Comparison of ENCODE assay signal across 22 cellular contexts in genomic region chr12:56260380-56260779, GRCh38. TPM values are rescaled to one million over a fixed set of nuclear protein-coding genes. Genes with fewer than 3 reads are reported as not detected.
A peak's percentile ranks its signal among the peaks of the same experiment; 100 is the strongest.
DNase-seq lines count a peak whose midpoint lies in the region; ATAC-seq, FAIRE-seq and TF ChIP-seq lines count a peak whose summit lies in the region.
"Had no signal": no experiment of that assay in that cellular context is flagged by ENCODE, and none has a peak within 500 bp of the region (broad histone marks: within the 10 kb centered on the region; RNA-seq: fewer than 3 reads in every experiment).

No MANE protein-coding gene starts in this region.

- peaks cover 10% of the 10 kb centered on the region for H3K79me2 ChIP-seq in HepG2 (ENCODE audit: insufficient read depth, low read length)

- TF ChIP-seq RAD21 in HepG2 (CRISPR knock-in tag; IDR thresholded peaks at IDR 0.05), result no peak

- no peaks in the 10 kb centered on the region for H3K27me3 Mint-ChIP-seq in T-helper 2 cell treated with Interferon-gamma antibody and Interleukin-4, amounts not matched to agents 5 μg/mL and 100 μg/mL, for 36 hours (ENCODE audit: low read depth)
- peaks cover 1 to 8% (median 2%) of the 10 kb centered on the region in 3 donors for H3K27me3 Mint-ChIP-seq in immature natural killer cell (ENCODE audit: low read depth in 3 of 3)
- H3K27me3 Mint-ChIP-seq: CD4-positive, alpha-beta memory T cell had no signal

- H3K9me3 ChIP-seq in psoas muscle (no peaks in the 10 kb centered on the region), right cardiac atrium (ENCODE audit: control insufficient read depth, low read length) (no peaks in the 10 kb centered on the region), HepG2 (ENCODE audit: low read length) (no peaks in the 10 kb centered on the region)
- H3K9me3 ChIP-seq: BE2C had no signal

- no peak for FAIRE-seq in HepG2 (lab: Jason Lieb, UNC)
- FAIRE-seq: D721Med, G401.6, HTR-8/SVneo had no signal

- H3K9me3 Mint-ChIP-seq in T-helper 2 cell treated with Interferon-gamma antibody and Interleukin-4, amounts not matched to agents 5 μg/mL and 100 μg/mL, for 36 hours, result no peaks in the 10 kb centered on the region
- no peaks in the 10 kb centered on the region for H3K9me3 Mint-ChIP-seq in immature natural killer cell
- H3K9me3 Mint-ChIP-seq: CD4-positive, alpha-beta memory T cell had no signal

- no peak overlapping the region for H2AFZ ChIP-seq in HepG2 (ENCODE audit: low read length)
- H2AFZ ChIP-seq: PC-9 had no signal

- H3K36me3 ChIP-seq in psoas muscle (ENCODE audit: insufficient read depth in 1 of 2, low read depth in 1 of 2) (peaks cover 3 to 16% of the 10 kb centered on the region in 2 donors), HepG2 (replicated peaks in 1 of 2; ENCODE audit: control insufficient read depth in 1 of 2, insufficient read depth in 2 of 2, low read length in 2 of 2) (peaks cover 2 to 6% of the 10 kb centered on the region in 2 experiments; a peak in 4 of 5 replicates)

- in situ Hi-C loops in HepG2 (cut with HindIII; ENCODE audit: extremely low pct_ligation_motif_present, low pct_unique_long_range_greater_than_20kb), result no loop called here

- whole genome bisulfite sequencing in psoas muscle, 3 donors, result 41 to 68% (median 54%) methylated on average over 8 of the region's 8 CpGs
- 95% methylated on average over 8 of the region's 8 CpGs for WGBS in right cardiac atrium
- WGBS in HepG2 (ENCODE audit: low lambda C conversion rate), result 71% methylated on average over 8 of the region's 8 CpGs

- CTCF ChIA-PET in RWPE1 (lab: Yijun Ruan, JAX), result interaction anchor here (0.7 kb wide), 1 partner anchor 38 kb away, joined by 3 read pairs; the partner anchor contains the start of gene RNF41
- CTCF ChIA-PET in HepG2 (lab: Yijun Ruan, JAX; ENCODE audit: low intra/inter-chr PET ratio, low total read pairs), result no interaction called here

- no peak for TF ChIP-seq POLR2A in HepG2 (IDR thresholded peaks at IDR 0.05; ENCODE audit: insufficient read depth in 1 of 2, low read depth in 2 of 2, low read length in 2 of 2)

- POLR2A ChIA-PET in RWPE1 (lab: Yijun Ruan, JAX; ENCODE audit: low non-redundant PET) (interaction anchor here (0.6 kb wide), 1 partner anchor 113 kb away, joined by 7 read pairs; no protein-coding TSS in a partner anchor), HepG2 (lab: Yijun Ruan, JAX) (interaction anchor here (1.0 kb wide), 1 partner anchor 9 kb away, joined by 5 read pairs; no protein-coding TSS in a partner anchor)

- H3K27ac ChIP-seq in RWPE1 (peak overlapping the region; percentile 60), psoas muscle (peak overlapping the region; percentile 83), right cardiac atrium (ENCODE audit: low read length) (no peak overlapping the region), HepG2 (ENCODE audit: extremely low read length, insufficient read depth, low read length) (no peak overlapping the region)
- H3K27ac ChIP-seq: HL-60, PC-9 had no signal

- no peak overlapping the region for H3K9ac ChIP-seq in HepG2 (ENCODE audit: insufficient read depth, low read depth, low read length)
- H3K9ac ChIP-seq: GM23248 had no signal

- H4K20me1 ChIP-seq in HepG2 (ENCODE audit: insufficient read depth, low read length), result no peaks in the 10 kb centered on the region

- BruUV-seq in HepG2 (replicated peaks; lab: Mats Ljungman, UMichigan), result no TSS peak

- peaks cover 39% of the 10 kb centered on the region for H3K4me1 ChIP-seq in psoas muscle
- peaks cover 12% of the 10 kb centered on the region for H3K4me1 ChIP-seq in right cardiac atrium (ENCODE audit: control insufficient read depth, insufficient read depth, low read length)
- H3K4me1 ChIP-seq in HepG2 (ENCODE audit: insufficient read depth, low read length), result peaks cover 34% of the 10 kb centered on the region

- H3K4me3 ChIP-seq in psoas muscle, result peak overlapping the region; percentile 2
- no peak overlapping the region for H3K4me3 ChIP-seq in right cardiac atrium (ENCODE audit: low read length)
- no peak overlapping the region for H3K4me3 ChIP-seq in HepG2 (replicated peaks in 1 of 3; ENCODE audit: insufficient read depth in 1 of 3, low read depth in 2 of 3, low read length in 3 of 3)
- H3K4me3 ChIP-seq: GM23248, PC-9 had no signal

- DNase-seq in T-helper 2 cell treated with Interferon-gamma antibody and Interleukin-4, amounts not matched to agents 5 μg/mL and 100 μg/mL, for 36 hours (ENCODE audit: low spot score), result no peak
- DNase-seq in T-helper 2 cell, result no peak
- no peak for DNase-seq in RWPE1 (ENCODE audit: low spot score)
- DNase-seq in immature natural killer cell, result no peak
- DNase-seq in psoas muscle, result no peak
- DNase-seq in NCI-H1105 treated with DMSO at 0.1 percent for 48 hours (lab: John Stamatoyannopoulos, UW), result no peak
- no peak for DNase-seq in right cardiac atrium
- no peak for DNase-seq in HepG2 (ENCODE audit: low spot score)
- DNase-seq: BE2C; CD4-positive, alpha-beta memory T cell; DND-41; GM23248; HCEC 1CT; NCI-H1417; NCI-H1930; NCI-H446 treated with DMSO at 0.1 percent for 48 hours; NCI-H748 treated with DMSO at 0.1 percent for 48 hours; PC-9 had no signal

- TF ChIP-seq EP300 in HepG2 (IDR thresholded peaks at IDR 0.05; ENCODE audit: low read depth in 2 of 2, low read length in 2 of 2) (no peak), HepG2 (CRISPR knock-in tag; IDR thresholded peaks at IDR 0.05; ENCODE audit: borderline replicate concordance) (no peak)

- H3K4me2 ChIP-seq in HepG2 (ENCODE audit: low read depth, low read length), result no peak overlapping the region
- H3K4me2 ChIP-seq: PC-9 had no signal

- peak overlapping the region; percentile 6 for H3K4me3 Mint-ChIP-seq in T-helper 2 cell treated with Interferon-gamma antibody and Interleukin-4, amounts not matched to agents 5 μg/mL and 100 μg/mL, for 36 hours
- H3K4me3 Mint-ChIP-seq in immature natural killer cell, result peak overlapping the region in 4 of 5 donors; percentile 12 to 64 (median 52)

- H3K27me3 ChIP-seq in psoas muscle (ENCODE audit: insufficient read depth in 3 of 3, low read length in 2 of 3) (no peaks in the 10 kb centered on the region), right cardiac atrium (ENCODE audit: control insufficient read depth, insufficient read depth) (no peaks in the 10 kb centered on the region), HepG2 (ENCODE audit: control insufficient read depth in 1 of 2, insufficient read depth in 2 of 2, low read length in 2 of 2) (no peaks in the 10 kb centered on the region)
- H3K27me3 ChIP-seq: BE2C had no signal

- H3K4me1 Mint-ChIP-seq in T-helper 2 cell treated with Interferon-gamma antibody and Interleukin-4, amounts not matched to agents 5 μg/mL and 100 μg/mL, for 36 hours (ENCODE audit: low read depth), result peaks cover 10% of the 10 kb centered on the region
- peaks cover 22 to 23% of the 10 kb centered on the region in 2 donors for H3K4me1 Mint-ChIP-seq in immature natural killer cell

- peaks cover 3% of the 10 kb centered on the region for H3K36me3 Mint-ChIP-seq in T-helper 2 cell treated with Interferon-gamma antibody and Interleukin-4, amounts not matched to agents 5 μg/mL and 100 μg/mL, for 36 hours (ENCODE audit: low read depth)
- peaks cover 0 to 4% (median 4%) of the 10 kb centered on the region in 3 donors for H3K36me3 Mint-ChIP-seq in immature natural killer cell

- intact Hi-C loops in psoas muscle (cut with DNase I) (no loop called here), right cardiac atrium (cut with DNase I) (no loop called here), HepG2 (cut with micrococcal nuclease; ENCODE audit: unreplicated experiment) (no loop called here)

- no peak overlapping the region for H3K27ac Mint-ChIP-seq in T-helper 2 cell treated with Interferon-gamma antibody and Interleukin-4, amounts not matched to agents 5 μg/mL and 100 μg/mL, for 36 hours
- no peak overlapping the region for H3K27ac Mint-ChIP-seq in immature natural killer cell

- ATAC-seq in psoas muscle (no peak), right cardiac atrium (no peak), HepG2 (no peak)

- TF ChIP-seq CTCF in RWPE1 (conservative IDR thresholded peaks at IDR 0.05; ENCODE audit: low read depth), result no peak
- TF ChIP-seq CTCF in psoas muscle (IDR thresholded peaks at IDR 0.05), result no peak
- TF ChIP-seq CTCF in HepG2 (CRISPR knock-in tag; IDR thresholded peaks at IDR 0.05), result no peak

RNA-seq across cellular contexts. Expression of gene ANKRD52, which starts 2.2 kb away (rescaled TPM):
- polyA plus RNA-seq in immature natural killer cell, result 10 to 100 TPM in 1 of 3 donors, 1 to 10 TPM in 2; 3.2 to 23.3 (median 3.7) TPM
- total RNA-seq in psoas muscle, result 10 to 100 TPM; 14.2 to 37.5 (median 21.5) TPM
- polyA plus RNA-seq in psoas muscle, result 10 to 100 TPM in 1 of 3 donors, 1 to 10 TPM in 2; 5.7 to 33.6 (median 6.5) TPM
- total RNA-seq in right cardiac atrium, result 10 to 100 TPM; 22.8 to 30.7 (median 25.6) TPM
- 13.4 TPM for polyA plus RNA-seq in right cardiac atrium
- total RNA-seq in HepG2 (2016; rRNA removed; fragmentation: Illumina TruSeq; extraction: Trizol), result 7.8 and 22.0 TPM in 2 replicates
- 1.1 and 2.9 TPM in 2 replicates for total RNA-seq in HepG2 (2016; cell fraction: cytosol; rRNA removed; fragmentation: Illumina TruSeq; extraction: Trizol; ENCODE audit: low read depth)
- 7.7 and 17.9 TPM in 2 replicates for total RNA-seq in HepG2 (2016; cell fraction: insoluble cytoplasmic fraction; rRNA removed; fragmentation: Illumina TruSeq; extraction: Trizol)
- 4.4 and 5.8 TPM in 2 replicates for total RNA-seq in HepG2 (2016; cell fraction: membrane; rRNA removed; fragmentation: Illumina TruSeq; extraction: Trizol)
- 11.5 and 15.5 TPM in 2 replicates for total RNA-seq in HepG2 (2016; cell fraction: nucleus; rRNA removed; fragmentation: Illumina TruSeq; extraction: Trizol)
- polyA plus RNA-seq in HepG2 (2011; rRNA removed), result 9.2 and 11.2 TPM in 2 replicates
- 6.2 TPM in 2 replicates for polyA plus RNA-seq in HepG2 (2011; cell fraction: cytosol; rRNA removed)
- 29.6 and 34.0 TPM in 2 replicates for polyA plus RNA-seq in HepG2 (2011; cell fraction: nucleus; rRNA removed)
- polyA plus RNA-seq in HepG2 (2012), result 9.0 and 10.3 TPM in 2 replicates
- polyA plus RNA-seq in HepG2 (2016; cell fraction: cytosol; fragmentation: Illumina TruSeq; extraction: Trizol; ENCODE audit: low read depth), result 0.48 and 0.53 TPM in 2 replicates
- 9.4 and 12.7 TPM in 2 replicates for polyA plus RNA-seq in HepG2 (2016; cell fraction: insoluble cytoplasmic fraction; fragmentation: Illumina TruSeq; extraction: Trizol; ENCODE audit: low read depth)
- polyA plus RNA-seq in HepG2 (2016; cell fraction: membrane; fragmentation: Illumina TruSeq; extraction: Trizol; ENCODE audit: low read depth), result 1.5 and 1.6 TPM in 2 replicates
- 25.3 and 28.1 TPM in 2 replicates for polyA plus RNA-seq in HepG2 (2016; cell fraction: nucleus; fragmentation: Illumina TruSeq; extraction: Trizol; ENCODE audit: insufficient read depth, low read depth)
- polyA minus RNA-seq in HepG2 (2011; rRNA and poly(A)+ RNA removed; ENCODE audit: low replicate concordance), result 34.8 and 47.2 TPM in 2 replicates
- polyA minus RNA-seq in HepG2 (2011; cell fraction: cytosol; rRNA and poly(A)+ RNA removed), result 11.2 and 12.0 TPM in 2 replicates
- 11.9 and 12.7 TPM in 2 replicates for polyA minus RNA-seq in HepG2 (2011; cell fraction: nucleus; rRNA and poly(A)+ RNA removed)

RNA-seq across cellular contexts. Expression of gene COQ10A, which starts 6.4 kb away (rescaled TPM):
- polyA plus RNA-seq in immature natural killer cell (10 to 100 TPM; 12.0 to 18.6 (median 18.3) TPM), psoas muscle (100 to 1,000 TPM in 1 of 3 donors, 10 to 100 TPM in 2; 16.2 to 105 (median 63.5) TPM), right cardiac atrium (159 TPM), HepG2 (2011; rRNA removed) (35.3 and 37.3 TPM in 2 replicates)
- total RNA-seq in psoas muscle (10 to 100 TPM; 24.3 to 86.6 (median 54.7) TPM), right cardiac atrium (100 to 1,000 TPM in 3 of 4 donors, 10 to 100 TPM in 1; 98.5 to 166 (median 117) TPM), HepG2 (2016; rRNA removed; fragmentation: Illumina TruSeq; extraction: Trizol) (18.6 and 21.0 TPM in 2 replicates)
- total RNA-seq in HepG2 (2016; cell fraction: cytosol; rRNA removed; fragmentation: Illumina TruSeq; extraction: Trizol; ENCODE audit: low read depth), result 10.8 and 11.2 TPM in 2 replicates
- total RNA-seq in HepG2 (2016; cell fraction: insoluble cytoplasmic fraction; rRNA removed; fragmentation: Illumina TruSeq; extraction: Trizol), result 20.5 and 20.7 TPM in 2 replicates
- total RNA-seq in HepG2 (2016; cell fraction: membrane; rRNA removed; fragmentation: Illumina TruSeq; extraction: Trizol), result 19.9 and 20.0 TPM in 2 replicates
- total RNA-seq in HepG2 (2016; cell fraction: nucleus; rRNA removed; fragmentation: Illumina TruSeq; extraction: Trizol), result 16.9 and 18.6 TPM in 2 replicates
- polyA plus RNA-seq in HepG2 (2011; cell fraction: cytosol; rRNA removed), result 27.3 and 29.7 TPM in 2 replicates
- polyA plus RNA-seq in HepG2 (2011; cell fraction: nucleus; rRNA removed), result 47.9 and 56.5 TPM in 2 replicates
- polyA plus RNA-seq in HepG2 (2012), result 14.4 TPM in 2 replicates
- 11.5 and 12.3 TPM in 2 replicates for polyA plus RNA-seq in HepG2 (2016; cell fraction: cytosol; fragmentation: Illumina TruSeq; extraction: Trizol; ENCODE audit: low read depth)
- polyA plus RNA-seq in HepG2 (2016; cell fraction: insoluble cytoplasmic fraction; fragmentation: Illumina TruSeq; extraction: Trizol; ENCODE audit: low read depth), result 20.5 and 20.9 TPM in 2 replicates
- 16.8 and 16.9 TPM in 2 replicates for polyA plus RNA-seq in HepG2 (2016; cell fraction: membrane; fragmentation: Illumina TruSeq; extraction: Trizol; ENCODE audit: low read depth)
- polyA plus RNA-seq in HepG2 (2016; cell fraction: nucleus; fragmentation: Illumina TruSeq; extraction: Trizol; ENCODE audit: insufficient read depth, low read depth), result 52.1 and 53.2 TPM in 2 replicates
- 23.4 and 33.2 TPM in 2 replicates for polyA minus RNA-seq in HepG2 (2011; rRNA and poly(A)+ RNA removed; ENCODE audit: low replicate concordance)
- 7.5 and 9.5 TPM in 2 replicates for polyA minus RNA-seq in HepG2 (2011; cell fraction: cytosol; rRNA and poly(A)+ RNA removed)
- 33.2 and 35.2 TPM in 2 replicates for polyA minus RNA-seq in HepG2 (2011; cell fraction: nucleus; rRNA and poly(A)+ RNA removed)

RNA-seq across cellular contexts. Expression of gene SLC39A5, which starts 30.5 kb away (rescaled TPM):
- polyA plus RNA-seq in immature natural killer cell (not detected), psoas muscle (under 1 TPM in 2 of 3 donors, not detected in 1; 0.16 to 0.23 TPM), right cardiac atrium (0.18 TPM), HepG2 (2011; rRNA removed) (59.7 and 80.6 TPM in 2 replicates)
- total RNA-seq in psoas muscle (not detected), right cardiac atrium (under 1 TPM in 1 of 4 donors, not detected in 3; 0.49 TPM), HepG2 (2016; rRNA removed; fragmentation: Illumina TruSeq; extraction: Trizol) (39.7 and 101 TPM in 2 replicates)
- total RNA-seq in HepG2 (2016; cell fraction: cytosol; rRNA removed; fragmentation: Illumina TruSeq; extraction: Trizol; ENCODE audit: low read depth), result 32.8 and 38.8 TPM in 2 replicates
- total RNA-seq in HepG2 (2016; cell fraction: insoluble cytoplasmic fraction; rRNA removed; fragmentation: Illumina TruSeq; extraction: Trizol), result 36.4 and 95.0 TPM in 2 replicates
- 38.5 and 51.4 TPM in 2 replicates for total RNA-seq in HepG2 (2016; cell fraction: membrane; rRNA removed; fragmentation: Illumina TruSeq; extraction: Trizol)
- 91.1 and 122 TPM in 2 replicates for total RNA-seq in HepG2 (2016; cell fraction: nucleus; rRNA removed; fragmentation: Illumina TruSeq; extraction: Trizol)
- polyA plus RNA-seq in HepG2 (2011; cell fraction: cytosol; rRNA removed), result 50.4 and 79.1 TPM in 2 replicates
- 344 and 397 TPM in 2 replicates for polyA plus RNA-seq in HepG2 (2011; cell fraction: nucleus; rRNA removed)
- 73.0 and 80.9 TPM in 2 replicates for polyA plus RNA-seq in HepG2 (2012)
- 21.5 and 22.3 TPM in 2 replicates for polyA plus RNA-seq in HepG2 (2016; cell fraction: cytosol; fragmentation: Illumina TruSeq; extraction: Trizol; ENCODE audit: low read depth)
- polyA plus RNA-seq in HepG2 (2016; cell fraction: insoluble cytoplasmic fraction; fragmentation: Illumina TruSeq; extraction: Trizol; ENCODE audit: low read depth), result 28.4 and 31.4 TPM in 2 replicates
- 29.6 and 33.0 TPM in 2 replicates for polyA plus RNA-seq in HepG2 (2016; cell fraction: membrane; fragmentation: Illumina TruSeq; extraction: Trizol; ENCODE audit: low read depth)
- polyA plus RNA-seq in HepG2 (2016; cell fraction: nucleus; fragmentation: Illumina TruSeq; extraction: Trizol; ENCODE audit: insufficient read depth, low read depth), result 202 and 204 TPM in 2 replicates
- polyA minus RNA-seq in HepG2 (2011; rRNA and poly(A)+ RNA removed; ENCODE audit: low replicate concordance), result 75.4 TPM in 1 of 2 replicates, not detected in the other
- 29.5 and 41.4 TPM in 2 replicates for polyA minus RNA-seq in HepG2 (2011; cell fraction: cytosol; rRNA and poly(A)+ RNA removed)
- polyA minus RNA-seq in HepG2 (2011; cell fraction: nucleus; rRNA and poly(A)+ RNA removed), result 30.3 and 40.7 TPM in 2 replicates
- total RNA-seq: GM23248 had no signal
- polyA plus RNA-seq: CD4-positive, alpha-beta memory T cell; GM23248 had no signal

RNA-seq across cellular contexts. Expression of gene NABP2, which starts 36.2 kb away (rescaled TPM):
- polyA plus RNA-seq in immature natural killer cell, result 1 to 10 TPM; 3.2 to 8.8 (median 6.8) TPM
- 10 to 100 TPM; 27.2 to 32.1 (median 29.8) TPM for total RNA-seq in psoas muscle
- polyA plus RNA-seq in psoas muscle, result 10 to 100 TPM; 27.1 to 65.7 (median 31.0) TPM
- 10 to 100 TPM; 20.2 to 26.0 (median 24.4) TPM for total RNA-seq in right cardiac atrium
- 19.1 TPM for polyA plus RNA-seq in right cardiac atrium
- 31.2 and 33.2 TPM in 2 replicates for total RNA-seq in HepG2 (2016; rRNA removed; fragmentation: Illumina TruSeq; extraction: Trizol)
- total RNA-seq in HepG2 (2016; cell fraction: cytosol; rRNA removed; fragmentation: Illumina TruSeq; extraction: Trizol; ENCODE audit: low read depth), result 85.1 and 99.3 TPM in 2 replicates
- total RNA-seq in HepG2 (2016; cell fraction: insoluble cytoplasmic fraction; rRNA removed; fragmentation: Illumina TruSeq; extraction: Trizol), result 29.7 and 31.9 TPM in 2 replicates
- total RNA-seq in HepG2 (2016; cell fraction: membrane; rRNA removed; fragmentation: Illumina TruSeq; extraction: Trizol), result 92.8 and 102 TPM in 2 replicates
- 8.5 and 12.0 TPM in 2 replicates for total RNA-seq in HepG2 (2016; cell fraction: nucleus; rRNA removed; fragmentation: Illumina TruSeq; extraction: Trizol)
- 27.9 and 35.5 TPM in 2 replicates for polyA plus RNA-seq in HepG2 (2011; rRNA removed)
- polyA plus RNA-seq in HepG2 (2011; cell fraction: cytosol; rRNA removed), result 32.7 and 35.7 TPM in 2 replicates
- 6.2 and 9.4 TPM in 2 replicates for polyA plus RNA-seq in HepG2 (2011; cell fraction: nucleus; rRNA removed)
- polyA plus RNA-seq in HepG2 (2012), result 17.5 and 19.8 TPM in 2 replicates
- 123 and 144 TPM in 2 replicates for polyA plus RNA-seq in HepG2 (2016; cell fraction: cytosol; fragmentation: Illumina TruSeq; extraction: Trizol; ENCODE audit: low read depth)
- polyA plus RNA-seq in HepG2 (2016; cell fraction: insoluble cytoplasmic fraction; fragmentation: Illumina TruSeq; extraction: Trizol; ENCODE audit: low read depth), result 34.0 and 41.8 TPM in 2 replicates
- polyA plus RNA-seq in HepG2 (2016; cell fraction: membrane; fragmentation: Illumina TruSeq; extraction: Trizol; ENCODE audit: low read depth), result 103 and 111 TPM in 2 replicates
- 23.6 and 24.1 TPM in 2 replicates for polyA plus RNA-seq in HepG2 (2016; cell fraction: nucleus; fragmentation: Illumina TruSeq; extraction: Trizol; ENCODE audit: insufficient read depth, low read depth)
- polyA minus RNA-seq in HepG2 (2011; rRNA and poly(A)+ RNA removed; ENCODE audit: low replicate concordance), result 19.6 and 64.2 TPM in 2 replicates
- 9.3 TPM in 2 replicates for polyA minus RNA-seq in HepG2 (2011; cell fraction: cytosol; rRNA and poly(A)+ RNA removed)
- 2.7 and 3.7 TPM in 2 replicates for polyA minus RNA-seq in HepG2 (2011; cell fraction: nucleus; rRNA and poly(A)+ RNA removed)

RNA-seq across cellular contexts. Expression of gene RNF41, which starts 38.7 kb away (rescaled TPM):
- 10 to 100 TPM; 49.0 to 55.1 (median 49.3) TPM for polyA plus RNA-seq in immature natural killer cell
- total RNA-seq in psoas muscle, result 10 to 100 TPM; 22.4 to 41.7 (median 34.8) TPM
- 10 to 100 TPM; 21.9 to 54.9 (median 22.9) TPM for polyA plus RNA-seq in psoas muscle
- 10 to 100 TPM; 43.5 to 63.2 (median 47.0) TPM for total RNA-seq in right cardiac atrium
- 17.4 TPM for polyA plus RNA-seq in right cardiac atrium
- 27.1 and 32.9 TPM in 2 replicates for total RNA-seq in HepG2 (2016; rRNA removed; fragmentation: Illumina TruSeq; extraction: Trizol)
- 13.2 and 13.9 TPM in 2 replicates for total RNA-seq in HepG2 (2016; cell fraction: cytosol; rRNA removed; fragmentation: Illumina TruSeq; extraction: Trizol; ENCODE audit: low read depth)
- 26.4 and 30.9 TPM in 2 replicates for total RNA-seq in HepG2 (2016; cell fraction: insoluble cytoplasmic fraction; rRNA removed; fragmentation: Illumina TruSeq; extraction: Trizol)
- 32.7 and 39.6 TPM in 2 replicates for total RNA-seq in HepG2 (2016; cell fraction: membrane; rRNA removed; fragmentation: Illumina TruSeq; extraction: Trizol)
- 18.2 and 18.7 TPM in 2 replicates for total RNA-seq in HepG2 (2016; cell fraction: nucleus; rRNA removed; fragmentation: Illumina TruSeq; extraction: Trizol)
- 39.4 and 46.7 TPM in 2 replicates for polyA plus RNA-seq in HepG2 (2011; rRNA removed)
- polyA plus RNA-seq in HepG2 (2011; cell fraction: cytosol; rRNA removed), result 37.2 and 48.5 TPM in 2 replicates
- polyA plus RNA-seq in HepG2 (2011; cell fraction: nucleus; rRNA removed), result 33.0 and 35.2 TPM in 2 replicates
- polyA plus RNA-seq in HepG2 (2012), result 16.6 and 19.8 TPM in 2 replicates
- polyA plus RNA-seq in HepG2 (2016; cell fraction: cytosol; fragmentation: Illumina TruSeq; extraction: Trizol; ENCODE audit: low read depth), result 9.3 and 14.8 TPM in 2 replicates
- 23.1 and 24.0 TPM in 2 replicates for polyA plus RNA-seq in HepG2 (2016; cell fraction: insoluble cytoplasmic fraction; fragmentation: Illumina TruSeq; extraction: Trizol; ENCODE audit: low read depth)
- polyA plus RNA-seq in HepG2 (2016; cell fraction: membrane; fragmentation: Illumina TruSeq; extraction: Trizol; ENCODE audit: low read depth), result 22.3 and 25.8 TPM in 2 replicates
- 17.4 and 20.5 TPM in 2 replicates for polyA plus RNA-seq in HepG2 (2016; cell fraction: nucleus; fragmentation: Illumina TruSeq; extraction: Trizol; ENCODE audit: insufficient read depth, low read depth)
- polyA minus RNA-seq in HepG2 (2011; rRNA and poly(A)+ RNA removed; ENCODE audit: low replicate concordance), result 241 and 278 TPM in 2 replicates
- polyA minus RNA-seq in HepG2 (2011; cell fraction: cytosol; rRNA and poly(A)+ RNA removed), result 36.8 and 40.2 TPM in 2 replicates
- polyA minus RNA-seq in HepG2 (2011; cell fraction: nucleus; rRNA and poly(A)+ RNA removed), result 33.3 and 39.0 TPM in 2 replicates

Comparison
In these comparisons a context has a peak if more than half of its experiments do, and no peak if none do; other contexts are left out.
1. H3K27ac ChIP-seq: peak in RWPE1 (single experiment) and psoas muscle (single experiment); none in right cardiac atrium (single experiment) and HepG2 (single experiment).
2. RNA of gene SLC39A5, which starts 30.5 kb away (polyA plus RNA-seq): 21.5 to 397 TPM in HepG2; 0.18 TPM in right cardiac atrium (single experiment), 0.16 to 0.23 TPM in psoas muscle and not detected in immature natural killer cell; every median in the first group is over 10 times any median in the second.